1 cellular context compared by ENCODE assay signal in the genomic region with DNA sequence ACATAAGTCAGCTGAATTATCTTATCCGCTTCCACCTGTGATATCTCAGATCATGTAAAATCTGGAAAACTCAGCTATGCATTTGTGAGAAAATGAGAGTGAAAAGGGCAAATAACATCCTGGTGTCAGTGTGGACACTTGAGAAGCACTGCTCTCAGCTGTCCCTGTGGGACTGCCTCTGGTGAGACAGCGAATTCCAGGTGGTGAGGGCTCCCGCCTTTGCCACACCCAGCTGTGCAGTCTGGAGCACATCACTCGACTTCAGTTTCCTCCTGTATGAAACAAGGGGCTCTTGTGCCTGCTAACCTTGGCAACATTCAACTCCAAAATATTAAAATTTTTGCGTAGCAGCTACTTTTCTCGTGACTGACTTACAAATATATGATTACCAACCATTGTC.
TF ChIP-seq lines count a peak whose summit lies in the region.

No MANE protein-coding gene starts in this region.

TF ChIP-seq in GM23338, 12 proteins besides CTCF, POLR2A, EP300 and RAD21 (continued from another document):
- no peak for TF ChIP-seq REST (IDR thresholded peaks at IDR 0.05; ENCODE audit: unreplicated experiment)
- TF ChIP-seq POLR2AphosphoS5 (IDR thresholded peaks at IDR 0.05; ENCODE audit: low read depth), result no peak
